20 cellular contexts compared by ENCODE assay signal in genomic region chr12:112705037-112705632, GRCh38.
DNase-seq lines count a peak whose midpoint lies in the region; FAIRE-seq and TF ChIP-seq lines count a peak whose summit lies in the region.
"Had no signal": no experiment of that assay in that cellular context is flagged by ENCODE, and none has a peak within 500 bp of the region (broad histone marks: within the 10 kb centered on the region; RNA-seq: fewer than 3 reads in every experiment).

No MANE protein-coding gene starts in this region.

- no peaks in the 10 kb centered on the region for H3K9me3 ChIP-seq in H1 (ENCODE audit: insufficient read depth in 2 of 2, low read depth in 1 of 2, low read length in 1 of 2)
- H3K9me3 ChIP-seq: tibial nerve had no signal

- TF ChIP-seq CTCF in H1 (IDR thresholded peaks at IDR 0.05; ENCODE audit: control extremely low read depth in 1 of 3, insufficient read depth in 1 of 3, low read depth in 1 of 3, low read length in 3 of 3), result no peak

- no peaks in the 10 kb centered on the region for H3K79me2 ChIP-seq in H1 (ENCODE audit: control insufficient read depth in 1 of 2, insufficient read depth in 2 of 2, low read length in 2 of 2)
- H3K79me2 ChIP-seq in mesendoderm (ENCODE audit: control insufficient read depth, insufficient read depth, low read length), result no peaks in the 10 kb centered on the region

- H3K4ac ChIP-seq in H1 (replicated peaks; ENCODE audit: insufficient read length, low read depth, low read length), result no peak overlapping the region
- H3K4ac ChIP-seq in mesendoderm (ENCODE audit: low read depth, low read length), result no peak overlapping the region

- H3K27me3 ChIP-seq in H1 (replicated peaks in 1 of 4; ENCODE audit: control insufficient read depth in 3 of 4, extremely low read depth in 1 of 4, insufficient read depth in 3 of 4, low read length in 3 of 4), result no peaks in the 10 kb centered on the region
- no peaks in the 10 kb centered on the region for H3K27me3 ChIP-seq in mesendoderm (ENCODE audit: insufficient read depth, low read length, poor library complexity)
- H3K27me3 ChIP-seq: tibial nerve had no signal

- H2BK120ac ChIP-seq in H1 (replicated peaks; ENCODE audit: low read depth, low read length) (no peak overlapping the region), mesendoderm (ENCODE audit: low read depth, low read length) (no peak overlapping the region)

- no peak for TF ChIP-seq RAD21 in H1 (IDR thresholded peaks at IDR 0.05 in 1 of 2, conservative IDR thresholded peaks at IDR 0.05 in 1 of 2; ENCODE audit: low read depth in 2 of 2, low read length in 2 of 2)

- H4K5ac ChIP-seq in H1 (ENCODE audit: insufficient read length, low read depth, low read length), result no peak overlapping the region
- H4K5ac ChIP-seq in mesendoderm (ENCODE audit: low read length), result no peak overlapping the region

- H4K91ac ChIP-seq in H1 (replicated peaks; ENCODE audit: insufficient read length, low read length), result no peak overlapping the region

- no peaks in the 10 kb centered on the region for H4K20me1 ChIP-seq in H1 (replicated peaks in 1 of 2; ENCODE audit: control insufficient read depth in 1 of 2, insufficient read depth in 2 of 2, low read length in 2 of 2)

- CTCF ChIA-PET in H1 (lab: Charles Lee; ENCODE audit: partially characterized antibody), result interaction anchor here (0.6 kb wide), 2 partner anchors 255 to 349 kb away, joined by 3 read pairs; no protein-coding TSS in a partner anchor

- H3K9ac ChIP-seq in H1 (replicated peaks in 1 of 4; ENCODE audit: extremely low read depth in 1 of 4, low read depth in 3 of 4, low read length in 3 of 4) (no peak overlapping the region), mesendoderm (ENCODE audit: low read length) (no peak overlapping the region)

- peak overlapping the region; percentile 21; the same call in 1 of the 2 replicates for H2BK12ac ChIP-seq in H1 (ENCODE audit: low read depth, low read length)

- no peak overlapping the region for H3K4me2 ChIP-seq in H1 (ENCODE audit: insufficient read depth in 1 of 2, low read depth in 2 of 2, low read length in 2 of 2)
- no peak overlapping the region for H3K4me2 ChIP-seq in mesendoderm (ENCODE audit: low read length)

- H3K4me1 ChIP-seq in H1 (replicated peaks in 1 of 4; ENCODE audit: control insufficient read depth in 3 of 4, insufficient read depth in 4 of 4, low read length in 3 of 4) (no peaks in the 10 kb centered on the region), mesendoderm (ENCODE audit: control insufficient read depth, low read depth, low read length) (no peaks in the 10 kb centered on the region)
- H3K4me1 ChIP-seq: tibial nerve had no signal

- peak; percentile 90 for FAIRE-seq in H1 (lab: Jason Lieb, UNC)
- FAIRE-seq: colon, endothelial cell of umbilical vein had no signal

- H2BK20ac ChIP-seq in H1 (ENCODE audit: low read length), result no peak overlapping the region

- no peak overlapping the region for H3K14ac ChIP-seq in H1 (ENCODE audit: insufficient read length)

- H4K8ac ChIP-seq in H1 (ENCODE audit: extremely low read depth, insufficient read depth, low read length), result no peak overlapping the region
- no peak overlapping the region for H4K8ac ChIP-seq in mesendoderm (ENCODE audit: low read depth, low read length)

- no peak overlapping the region for H3K56ac ChIP-seq in H1 (replicated peaks; ENCODE audit: insufficient read length, low read depth, low read length)
- no peak overlapping the region for H3K56ac ChIP-seq in mesendoderm (ENCODE audit: low read length)

- no peak for TF ChIP-seq EP300 in H1 (IDR thresholded peaks at IDR 0.05; ENCODE audit: borderline replicate concordance in 1 of 2, low read depth in 2 of 2, low read length in 2 of 2)

- H3K23ac ChIP-seq in H1 (ENCODE audit: insufficient read length) (no peak overlapping the region), mesendoderm (ENCODE audit: low read length) (no peak overlapping the region)

- H3K18ac ChIP-seq in H1 (ENCODE audit: extremely low read depth, low read length) (no peak overlapping the region), mesendoderm (ENCODE audit: low read length) (no peak overlapping the region)

- no peak overlapping the region for H2AK5ac ChIP-seq in H1 (ENCODE audit: low read depth, low read length)
- no peak overlapping the region for H2AK5ac ChIP-seq in mesendoderm (ENCODE audit: low read length)

- DNase-seq in NCI-H748 (lab: John Stamatoyannopoulos, UW; ENCODE audit: unreplicated experiment), result peak; percentile 39
- DNase-seq in NCI-H748 treated with DMSO at 0.1 percent for 48 hours (lab: John Stamatoyannopoulos, UW), result no peak
- peak; percentile 12 for DNase-seq in NCI-H460 (ENCODE audit: extremely low read depth, low read depth)
- DNase-seq in H1 (ENCODE audit: low read depth in 1 of 2, low spot score in 2 of 2), result no peak
- peak; percentile 74 for DNase-seq in mesendoderm
- no peak for DNase-seq in NCI-H1048 (lab: John Stamatoyannopoulos, UW)
- DNase-seq in NCI-H446 treated with DMSO at 0.1 percent for 48 hours (lab: John Stamatoyannopoulos, UW), result no peak
- DNase-seq in NOMO-1 (lab: John Stamatoyannopoulos, UW; ENCODE audit: unreplicated experiment in 2 of 2), result no peak
- DNase-seq: activated CD8-positive, alpha-beta T cell treated with anti-CD3 and anti-CD28 coated beads for 36 hours; activated T-cell treated with anti-CD3 and anti-CD28 coated beads, Interleukin-2, amount 50 U/mL, for 48 hours; DMS79; foreskin fibroblast; HCEC 1CT; KG1; right cardiac atrium; stimulated activated naive CD4-positive, alpha-beta T cell had no signal

- POLR2A ChIA-PET in H1 (lab: Charles Lee; ENCODE audit: partially characterized antibody), result interaction anchor here (0.6 kb wide), 1 partner anchor 133 kb away, joined by 3 read pairs; no protein-coding TSS in a partner anchor

- H3K79me1 ChIP-seq in H1 (ENCODE audit: low read depth, low read length), result no peaks in the 10 kb centered on the region
- H3K79me1 ChIP-seq in mesendoderm (ENCODE audit: low read length), result no peaks in the 10 kb centered on the region

- H2AFZ ChIP-seq in H1 (ENCODE audit: low read length), result peak overlapping the region; percentile 100

- H3K23me2 ChIP-seq in H1 (ENCODE audit: low read depth, low read length), result no peaks in the 10 kb centered on the region

- H2BK5ac ChIP-seq in H1 (ENCODE audit: low read depth, low read length) (no peak overlapping the region), mesendoderm (ENCODE audit: low read length) (no peak overlapping the region)

- peak in 1 of 2 experiments; percentile 47; a peak in 1 of 3 replicates for TF ChIP-seq POLR2A in H1 (IDR thresholded peaks at IDR 0.05; ENCODE audit: control extremely low read depth in 1 of 2, low read depth in 2 of 2, low read length in 2 of 2)

- peak overlapping the region; percentile 43; the same call in 1 of the 2 replicates for H3K27ac ChIP-seq in H1 (ENCODE audit: low read depth, low read length)
- H3K27ac ChIP-seq in mesendoderm (ENCODE audit: low read depth, low read length), result no peak overlapping the region
- H3K27ac ChIP-seq: tibial nerve, VCaP had no signal

- H2BK15ac ChIP-seq in H1 (ENCODE audit: low read length), result no peak overlapping the region
- no peak overlapping the region for H2BK15ac ChIP-seq in mesendoderm (replicated peaks; ENCODE audit: low read depth)

- H3K4me3 ChIP-seq in H1 (ENCODE audit: extremely low read depth in 1 of 4, insufficient read depth in 2 of 4, low read depth in 3 of 4, low read length in 4 of 4) (no peak overlapping the region), mesendoderm (ENCODE audit: low read length) (no peak overlapping the region)
- H3K4me3 ChIP-seq: tibial nerve had no signal

- H3K36me3 ChIP-seq in H1 (ENCODE audit: control insufficient read depth in 2 of 4, insufficient read depth in 4 of 4, low read length in 3 of 4) (no peaks in the 10 kb centered on the region), mesendoderm (ENCODE audit: control insufficient read depth, insufficient read depth, low read length) (no peaks in the 10 kb centered on the region)
- H3K36me3 ChIP-seq: tibial nerve had no signal

TF ChIP-seq in H1, 55 proteins besides CTCF, POLR2A, EP300 and RAD21 (continues in another document):
- no peak for TF ChIP-seq KDM4A (IDR thresholded peaks at IDR 0.05; ENCODE audit: low read depth, low read length, severe bottlenecking)
- no peak for TF ChIP-seq KDM5A (IDR thresholded peaks at IDR 0.05; ENCODE audit: low read length)
- TF ChIP-seq, protein P1, sequence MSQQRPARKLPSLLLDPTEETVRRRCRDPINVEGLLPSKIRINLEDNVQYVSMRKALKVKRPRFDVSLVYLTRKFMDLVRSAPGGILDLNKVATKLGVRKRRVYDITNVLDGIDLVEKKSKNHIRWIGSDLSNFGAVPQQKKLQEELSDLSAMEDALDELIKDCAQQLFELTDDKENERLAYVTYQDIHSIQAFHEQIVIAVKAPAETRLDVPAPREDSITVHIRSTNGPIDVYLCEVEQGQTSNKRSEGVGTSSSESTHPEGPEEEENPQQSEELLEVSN (IDR thresholded peaks at IDR 0.05), result no peak
- no peak for TF ChIP-seq ASH2L (IDR thresholded peaks at IDR 0.05; ENCODE audit: low read length)
- TF ChIP-seq HDAC2 (IDR thresholded peaks at IDR 0.05; ENCODE audit: borderline replicate concordance in 1 of 2, low read depth in 2 of 2, low read length in 2 of 2), result no peak
- TF ChIP-seq TEAD4 (IDR thresholded peaks at IDR 0.05; ENCODE audit: low read depth, low read length), result no peak
- TF ChIP-seq RNF2 (IDR thresholded peaks at IDR 0.05; ENCODE audit: borderline replicate concordance, low read depth, low read length, missing control alignments, poor library complexity, severe bottlenecking), result no peak
- no peak for TF ChIP-seq SIRT6 (IDR thresholded peaks at IDR 0.05; ENCODE audit: low read length)
- TF ChIP-seq BACH1 (IDR thresholded peaks at IDR 0.05; ENCODE audit: low read length), result no peak
- no peak for TF ChIP-seq GABPA (IDR thresholded peaks at IDR 0.05; ENCODE audit: borderline replicate concordance, insufficient read depth, low read length)
- no peak for TF ChIP-seq JUN (IDR thresholded peaks at IDR 0.05; ENCODE audit: low read depth, low read length)
- no peak for TF ChIP-seq EGR1 (IDR thresholded peaks at IDR 0.05; ENCODE audit: borderline replicate concordance, low read depth, low read length)
- TF ChIP-seq HDAC6 (IDR thresholded peaks at IDR 0.05; ENCODE audit: low read depth, low read length), result no peak
- no peak for TF ChIP-seq CEBPB (IDR thresholded peaks at IDR 0.05; ENCODE audit: low read depth, low read length)
- no peak for TF ChIP-seq SP1 (IDR thresholded peaks at IDR 0.05; ENCODE audit: low read depth, low read length)
- TF ChIP-seq CBX8 (IDR thresholded peaks at IDR 0.05; ENCODE audit: borderline replicate concordance, low read depth, low read length), result no peak
- no peak for TF ChIP-seq RXRA (IDR thresholded peaks at IDR 0.05; ENCODE audit: insufficient read depth, low read depth, low read length)
- TF ChIP-seq SAP30 (IDR thresholded peaks at IDR 0.05; ENCODE audit: insufficient read depth, insufficient replicate concordance, low read length), result no peak
- TF ChIP-seq KDM1A (IDR thresholded peaks at IDR 0.05; ENCODE audit: borderline replicate concordance, low read length), result no peak
- no peak for TF ChIP-seq ZNF274 (IDR thresholded peaks at IDR 0.05; ENCODE audit: borderline replicate concordance, extremely low read depth, low read length)

Comparison
In these comparisons a context has a peak if more than half of its experiments do, and no peak if none do; other contexts are left out.
1. DNase-seq: peak in NCI-H748 (single experiment), NCI-H460 (single experiment) and mesendoderm (single experiment); none in NCI-H748 treated with DMSO at 0.1 percent for 48 hours (single experiment), H1 (0 of 2), NCI-H1048 (single experiment), NCI-H446 treated with DMSO at 0.1 percent for 48 hours (single experiment) and NOMO-1 (0 of 2).